ENCODE assay signal across 1 cellular context in genomic region chr2:169798718-169799495, GRCh38.
TF ChIP-seq lines count a peak whose summit lies in the region.

Gene SSB (plus strand): TSS chr2:169798871. CDS start chr2:169800961, 2,090 bp downstream.

TF ChIP-seq in K562, 482 proteins besides CTCF, POLR2A, EP300 and RAD21 (continued from another document and continues in another):
- TF ChIP-seq ZBTB2 (IDR thresholded peaks at IDR 0.05) (peak; percentile 93), MCM2 (IDR thresholded peaks at IDR 0.05; ENCODE audit: low read depth) (no peak), E2F1 (CRISPR knock-in tag; IDR thresholded peaks at IDR 0.05) (peak; percentile 61; the same call in 1 of the 2 replicates), PHF20 (IDR thresholded peaks at IDR 0.05; ENCODE audit: partially characterized antibody) (peak; percentile 73), ZNF707 (CRISPR knock-in tag; conservative IDR thresholded peaks at IDR 0.05) (no peak), SPI1 (IDR thresholded peaks at IDR 0.05; ENCODE audit: borderline replicate concordance, low read depth, low read length) (no peak), GTF3C2 (IDR thresholded peaks at IDR 0.05; ENCODE audit: borderline replicate concordance, extremely low read depth, insufficient read length) (no peak), PHF8 (IDR thresholded peaks at IDR 0.05; ENCODE audit: borderline replicate concordance, low read length) (peak; percentile 99), NRF1 (conservative IDR thresholded peaks at IDR 0.05 in 1 of 2, IDR thresholded peaks at IDR 0.05 in 1 of 2) (peak; percentile 99), SFPQ (IDR thresholded peaks at IDR 0.05; ENCODE audit: low read depth, low read length) (no peak), GATAD2A (IDR thresholded peaks at IDR 0.05) (no peak), TAF1 (IDR thresholded peaks at IDR 0.05; ENCODE audit: control insufficient read depth, extremely low read depth, insufficient read depth, low read length, severe bottlenecking) (peak; percentile 91), GABPB2 (CRISPR knock-in tag; conservative IDR thresholded peaks at IDR 0.05) (no peak), SMAD4 (CRISPR knock-in tag; conservative IDR thresholded peaks at IDR 0.05) (peak; percentile 72; the same call in 1 of the 2 replicates), MNT (conservative IDR thresholded peaks at IDR 0.05) (peak; percentile 70 to 86), TRIM24 (IDR thresholded peaks at IDR 0.05) (0 out of 4 replicates have a peak, but pooled peaks of 1 of the 2 experiments have one; percentile 31), MAFF (IDR thresholded peaks at IDR 0.05; ENCODE audit: low read length) (no peak), ZC3H8 (IDR thresholded peaks at IDR 0.05) (no peak), BDP1 (IDR thresholded peaks at IDR 0.05; ENCODE audit: insufficient read depth, insufficient read length) (no peak), ZNF407 (IDR thresholded peaks at IDR 0.05; ENCODE audit: low read depth) (no peak), NR4A1 (CRISPR knock-in tag; IDR thresholded peaks at IDR 0.05) (no peak), NR4A1 (tag; IDR thresholded peaks at IDR 0.05) (peak; percentile 54; the same call in 1 of the 2 replicates), PBX2 (CRISPR knock-in tag; IDR thresholded peaks at IDR 0.05; ENCODE audit: low read depth) (no peak), PBX2 (tag; conservative IDR thresholded peaks at IDR 0.05; ENCODE audit: low read depth) (no peak), SMARCB1 (IDR thresholded peaks at IDR 0.05; ENCODE audit: insufficient read length, low read depth) (no peak), ASH1L (IDR thresholded peaks at IDR 0.05; ENCODE audit: borderline replicate concordance, low read depth, partially characterized antibody) (no peak), HNRNPK (IDR thresholded peaks at IDR 0.05; ENCODE audit: low read depth, low read length, poor library complexity, severe bottlenecking) (no peak), EGR1 (conservative IDR thresholded peaks at IDR 0.05) (peak; percentile 69), TEAD4 (IDR thresholded peaks at IDR 0.05; ENCODE audit: low read length) (no peak), TEAD4 (CRISPR knock-in tag; IDR thresholded peaks at IDR 0.05; ENCODE audit: borderline replicate concordance) (no peak), HMGN3 (IDR thresholded peaks at IDR 0.05; ENCODE audit: borderline replicate concordance, extremely low read depth, insufficient read length, low read depth, low read length) (peak; percentile 77), HDAC3 (IDR thresholded peaks at IDR 0.05; ENCODE audit: borderline replicate concordance, partially characterized antibody) (no peak), ESRRB (CRISPR knock-in tag; IDR thresholded peaks at IDR 0.05; ENCODE audit: borderline replicate concordance) (no peak), GTF2E2 (tag; IDR thresholded peaks at IDR 0.05) (peak; percentile 70; the same call in 1 of the 2 replicates), FOXJ3 (CRISPR knock-in tag; IDR thresholded peaks at IDR 0.05) (no peak), ZNF740 (CRISPR knock-in tag; IDR thresholded peaks at IDR 0.05) (no peak), ZNF740 (tag; IDR thresholded peaks at IDR 0.05) (no peak), MXI1 (IDR thresholded peaks at IDR 0.05; ENCODE audit: low read depth, low read length) (peak; percentile 26; the same call in 1 of the 2 replicates), SMC3 (conservative IDR thresholded peaks at IDR 0.05; ENCODE audit: insufficient read depth, low read depth, low read length) (0 out of 2 replicates have a peak, but pooled peaks have one; percentile 4), TOE1 (IDR thresholded peaks at IDR 0.05; ENCODE audit: borderline replicate concordance) (no peak), TOE1 (CRISPR knock-in tag; IDR thresholded peaks at IDR 0.05; ENCODE audit: borderline replicate concordance, low read depth) (no peak)
